ENCODE assay signal across 8 cellular contexts in the genomic region with DNA sequence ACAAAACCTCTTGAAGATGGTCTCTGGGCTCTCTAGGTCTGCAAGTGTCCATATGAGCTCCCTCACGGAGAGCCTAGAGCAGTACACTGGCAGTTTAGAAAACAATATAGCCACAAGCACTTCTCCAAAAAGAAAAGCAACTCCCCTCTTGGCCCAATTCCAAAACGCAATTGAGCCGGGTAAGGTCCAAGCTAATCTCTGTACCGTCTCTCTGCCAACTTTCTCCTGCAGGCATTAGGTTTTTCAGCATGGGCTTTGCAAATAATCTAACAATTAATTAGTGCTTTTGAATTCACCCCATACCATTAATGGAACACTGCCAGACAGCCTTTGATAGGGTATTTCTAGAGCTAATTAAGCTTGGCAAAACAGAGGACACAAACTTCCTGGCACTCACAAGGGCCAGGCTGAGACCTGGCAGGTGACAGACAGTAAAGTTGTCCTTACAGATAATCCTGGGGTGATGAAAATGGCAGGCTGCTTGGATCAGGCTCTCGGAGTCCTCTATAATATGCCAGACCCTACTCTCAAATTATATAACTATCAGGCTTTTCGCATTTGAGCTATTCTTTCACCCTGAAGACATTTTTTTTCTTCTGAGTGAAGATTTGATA. TPM values are rescaled to one million over a fixed set of nuclear protein-coding genes. Genes with fewer than 3 reads are reported as not detected.
A peak's percentile ranks its signal among the peaks of the same experiment; 100 is the strongest.
DNase-seq lines count a peak whose midpoint lies in the region; ATAC-seq and TF ChIP-seq lines count a peak whose summit lies in the region.

No MANE protein-coding gene starts in this region.

- DNase-seq in NCI-H1436 treated with DMSO at 0.1 percent for 48 hours (lab: John Stamatoyannopoulos, UW) (peak; percentile 59), adipocyte (ENCODE audit: low read depth) (peak; percentile 80), right lobe of liver (peak in 2 of 3 donors; percentile 33 to 81), Caco-2 (no peak), MM.1S (no peak)
- DNase-seq in stimulated activated naive CD8-positive, alpha-beta T cell treated with anti-CD3 and anti-CD28 coated beads, Interleukin-15, Interleukin-2, amounts not matched to agents 100 U/mL and 50 U/mL, for 24 hours = no peak

- H3K27ac ChIP-seq in BLaER1 (no peak overlapping the region), right lobe of liver (peak overlapping the region; percentile 12 to 66 (median 61)), MM.1S (ENCODE audit: low read length) (no peak overlapping the region)

- H3K4me2 ChIP-seq in BLaER1 (0 out of 2 replicates have a peak overlapping the region, but pooled peaks have one; percentile 3), MM.1S (ENCODE audit: low read depth, low read length) (no peak overlapping the region)

- H3K36me3 Mint-ChIP-seq in Caco-2 (ENCODE audit: insufficient read depth, unreplicated experiment) = peaks cover 6% of the 10 kb centered on the region

- no peak overlapping the region for H3K4me3 Mint-ChIP-seq in Caco-2 (ENCODE audit: unreplicated experiment)

- H3K36me3 ChIP-seq in BLaER1 (no peaks in the 10 kb centered on the region), adipocyte (ENCODE audit: control insufficient read depth, insufficient read depth, low read length, severe bottlenecking) (no peaks in the 10 kb centered on the region), right lobe of liver (no peaks in the 10 kb centered on the region), Caco-2 (ENCODE audit: control insufficient read depth, insufficient read depth, low read length) (no peaks in the 10 kb centered on the region), MM.1S (replicated peaks; ENCODE audit: insufficient read depth, low read length) (no peaks in the 10 kb centered on the region)

- H3K79me2 ChIP-seq in MM.1S (ENCODE audit: low read length) = no peaks in the 10 kb centered on the region

- H3K27ac Mint-ChIP-seq in Caco-2 (ENCODE audit: unreplicated experiment) = no peak overlapping the region

- H3K4me1 Mint-ChIP-seq in Caco-2 (ENCODE audit: low read depth, unreplicated experiment) = no peaks in the 10 kb centered on the region

- H3K27me3 ChIP-seq in BLaER1 = no peaks in the 10 kb centered on the region
- no peaks in the 10 kb centered on the region for H3K27me3 ChIP-seq in adipocyte (replicated peaks; ENCODE audit: control insufficient read depth, insufficient read depth, low read length)
- H3K27me3 ChIP-seq in right lobe of liver = no peaks in the 10 kb centered on the region
- H3K27me3 ChIP-seq in Caco-2 (replicated peaks; ENCODE audit: control insufficient read depth, insufficient read depth, low read length) = no peaks in the 10 kb centered on the region
- H3K27me3 ChIP-seq in MM.1S (replicated peaks; ENCODE audit: insufficient read depth, low read length) = no peaks in the 10 kb centered on the region

- no peak for TF ChIP-seq POLR2A in right lobe of liver (IDR thresholded peaks at IDR 0.05)

- POLR2A ChIA-PET in Caco-2 (lab: Charles Lee) = no interaction called here

- peaks cover 6% of the 10 kb centered on the region for H3K9me3 ChIP-seq in BLaER1
- no peaks in the 10 kb centered on the region for H3K9me3 ChIP-seq in adipocyte (ENCODE audit: control insufficient read depth, low read length)
- H3K9me3 ChIP-seq in right lobe of liver = no peaks in the 10 kb centered on the region
- H3K9me3 ChIP-seq in Caco-2 = no peaks in the 10 kb centered on the region; the same call in 1 of the 2 replicates
- H3K9me3 ChIP-seq in MM.1S (replicated peaks; ENCODE audit: insufficient read depth, low read length) = no peaks in the 10 kb centered on the region

- ATAC-seq in right lobe of liver (peak; percentile 75 to 90 (median 84)), GM21576 (IDR thresholded peaks at IDR 0.05; ENCODE audit: unreplicated experiment) (no peak)
- ATAC-seq in stimulated activated naive CD8-positive, alpha-beta T cell treated with anti-CD3 and anti-CD28 coated beads, Interleukin-15, Interleukin-2, amounts not matched to agents 100 U/mL and 50 U/mL, for 24 hours = no peak

- H3K9me2 ChIP-seq in MM.1S (replicated peaks; ENCODE audit: insufficient read depth, low read length) = no peaks in the 10 kb centered on the region

- H3F3A ChIP-seq in MM.1S (ENCODE audit: insufficient read depth, low read length) = no peaks in the 10 kb centered on the region

- CTCF ChIA-PET in Caco-2 (lab: Charles Lee) = no interaction called here

- H3K9ac ChIP-seq in BLaER1 (no peak overlapping the region), adipocyte (ENCODE audit: low read length) (peak overlapping the region; percentile 69), MM.1S (ENCODE audit: low read length) (no peak overlapping the region)

- H3K27me3 Mint-ChIP-seq in Caco-2 (ENCODE audit: insufficient read depth, unreplicated experiment) = no peaks in the 10 kb centered on the region

- H4K20me1 ChIP-seq in BLaER1 (no peaks in the 10 kb centered on the region), MM.1S (ENCODE audit: insufficient read depth, low read length) (no peaks in the 10 kb centered on the region)

- H2AFZ ChIP-seq in MM.1S (ENCODE audit: low read length) = no peak overlapping the region

- intact Hi-C loops in right lobe of liver (cut with DNase I) (no loop called here), Caco-2 (cut with micrococcal nuclease; ENCODE audit: unreplicated experiment) (no loop called here)

- BruUV-seq in Caco-2 (replicated peaks; lab: Mats Ljungman, UMichigan) = no TSS peak

- H3K4me1 ChIP-seq in BLaER1 = peaks cover 8% of the 10 kb centered on the region; the same call in 1 of the 2 replicates
- peaks cover 50% of the 10 kb centered on the region for H3K4me1 ChIP-seq in adipocyte (ENCODE audit: control insufficient read depth, insufficient read depth, low read length)
- H3K4me1 ChIP-seq in right lobe of liver = peaks cover 0 to 25% (median 12%) of the 10 kb centered on the region in 4 donors
- H3K4me1 ChIP-seq in Caco-2 = no peaks in the 10 kb centered on the region
- H3K4me1 ChIP-seq in MM.1S (ENCODE audit: low read length) = no peaks in the 10 kb centered on the region

- no peaks in the 10 kb centered on the region for H3K9me3 Mint-ChIP-seq in Caco-2 (ENCODE audit: unreplicated experiment)

- TF ChIP-seq CTCF in right lobe of liver (IDR thresholded peaks at IDR 0.05) (no peak), Caco-2 (IDR thresholded peaks at IDR 0.05; ENCODE audit: insufficient read depth in 1 of 2, low read depth in 1 of 2, low read length in 1 of 2, severe bottlenecking in 1 of 2, unreplicated experiment in 1 of 2) (no peak), MM.1S (IDR thresholded peaks at IDR 0.05; ENCODE audit: low read length) (no peak)

- H3K4me3 ChIP-seq in BLaER1 (no peak overlapping the region), adipocyte (ENCODE audit: low read length) (peak overlapping the region; percentile 32), right lobe of liver (no peak overlapping the region), Caco-2 (ENCODE audit: low read depth, low read length) (no peak overlapping the region), MM.1S (ENCODE audit: low read length) (no peak overlapping the region)

- 6% methylated on average over 6 of the region's 6 CpGs for WGBS in right lobe of liver (ENCODE audit: insufficient coverage, low coverage, low lambda C conversion rate, missing lambda C conversion rate)

RNA-seq across cellular contexts. Expression of gene TGFBR3, which starts 39.8 kb away (rescaled TPM):
- 10 to 100 TPM in 5 of 6 experiments, 1 to 10 TPM in 1; 9.0 to 32.3 (median 18.1) TPM for total RNA-seq in right lobe of liver
- 12.2 and 15.2 TPM in 2 replicates for total RNA-seq in Caco-2 (2022)

Comparison
In these comparisons a context has a peak if more than half of its experiments do, and no peak if none do; other contexts are left out.
1. H3K27ac ChIP-seq: peak in right lobe of liver (3 of 3); none in BLaER1 (single experiment) and MM.1S (single experiment).
2. DNase-seq: peak in NCI-H1436 treated with DMSO at 0.1 percent for 48 hours (single experiment), adipocyte (single experiment) and right lobe of liver (2 of 3); none in stimulated activated naive CD8-positive, alpha-beta T cell treated with anti-CD3 and anti-CD28 coated beads, Interleukin-15, Interleukin-2, amounts not matched to agents 100 U/mL and 50 U/mL, for 24 hours (single experiment), Caco-2 (0 of 2) and MM.1S (single experiment).
3. ATAC-seq: peak in right lobe of liver (4 of 4); none in stimulated activated naive CD8-positive, alpha-beta T cell treated with anti-CD3 and anti-CD28 coated beads, Interleukin-15, Interleukin-2, amounts not matched to agents 100 U/mL and 50 U/mL, for 24 hours (single experiment) and GM21576 (single experiment).